In genomic region chr4:110119347-110119746, GRCh38 we compare ENCODE assay signal across 13 cellular contexts.
A peak's percentile ranks its signal among the peaks of the same experiment; 100 is the strongest.
DNase-seq lines count a peak whose midpoint lies in the region; ATAC-seq and TF ChIP-seq lines count a peak whose summit lies in the region.
"Had no signal": no experiment of that assay in that cellular context is flagged by ENCODE, and none has a peak within 500 bp of the region (broad histone marks: within the 10 kb centered on the region; RNA-seq: fewer than 3 reads in every experiment).

No MANE protein-coding gene starts in this region.

- DNase-seq in GM10248 (ENCODE audit: extremely low spot score) (peak; percentile 14), lung microvascular endothelial cell (ENCODE audit: low read depth in 2 of 2) (peak; percentile 10 to 24), NCI-H446 (lab: John Stamatoyannopoulos, UW) (no peak), ascending aorta (ENCODE audit: low spot score in 2 of 2) (no peak)
- no peak for DNase-seq in T-helper 2 cell treated with Interferon-gamma antibody and Interleukin-4, amounts not matched to agents 5 μg/mL and 100 μg/mL, for 36 hours (ENCODE audit: low spot score)
- DNase-seq: activated CD4-positive, alpha-beta T cell treated with anti-CD3 and anti-CD28 coated beads, Interleukin-2, amount 50 U/mL, for 4 hours; anterior cingulate cortex; CD4-positive, CD25-positive, alpha-beta regulatory T cell; NCI-H2029 had no signal

- H3K9me3 ChIP-seq in ascending aorta, result no peaks in the 10 kb centered on the region

- no peak overlapping the region for H3K27ac ChIP-seq in ascending aorta

- H3K4me1 ChIP-seq in ascending aorta, result no peaks in the 10 kb centered on the region

- POLR2A ChIA-PET in GM10248 (lab: Yijun Ruan, JAX), result no interaction called here

- TF ChIP-seq CTCF in GM10248 (IDR thresholded peaks at IDR 0.05; ENCODE audit: control extremely low read depth, extremely low read depth, low read depth, missing control alignments) (no peak), ascending aorta (IDR thresholded peaks at IDR 0.05) (no peak)

- H3K9me3 Mint-ChIP-seq in T-helper 2 cell treated with Interferon-gamma antibody and Interleukin-4, amounts not matched to agents 5 μg/mL and 100 μg/mL, for 36 hours, result no peaks in the 10 kb centered on the region

- no peak overlapping the region for H3K27ac Mint-ChIP-seq in T-helper 2 cell treated with Interferon-gamma antibody and Interleukin-4, amounts not matched to agents 5 μg/mL and 100 μg/mL, for 36 hours
- H3K27ac Mint-ChIP-seq: CD4-positive, CD25-positive, alpha-beta regulatory T cell had no signal

- H3K27me3 Mint-ChIP-seq in T-helper 2 cell treated with Interferon-gamma antibody and Interleukin-4, amounts not matched to agents 5 μg/mL and 100 μg/mL, for 36 hours (ENCODE audit: low read depth), result no peaks in the 10 kb centered on the region

- H3K27me3 ChIP-seq in ascending aorta, result no peaks in the 10 kb centered on the region

- peaks cover 19% of the 10 kb centered on the region for H3K36me3 Mint-ChIP-seq in T-helper 2 cell treated with Interferon-gamma antibody and Interleukin-4, amounts not matched to agents 5 μg/mL and 100 μg/mL, for 36 hours (ENCODE audit: low read depth)

- CTCF ChIA-PET in GM10248 (lab: Yijun Ruan, JAX), result interaction anchor here (0.9 to 1.7 kb wide), 4 partner anchors 11 to 61 kb away, joined by 3 to 5 read pairs (median 3); no protein-coding TSS in a partner anchor

- intact Hi-C loops in ascending aorta (cut with DNase I), result no loop called here

- peak overlapping the region; percentile 38 for H3K4me3 Mint-ChIP-seq in T-helper 2 cell treated with Interferon-gamma antibody and Interleukin-4, amounts not matched to agents 5 μg/mL and 100 μg/mL, for 36 hours
- H3K4me3 Mint-ChIP-seq: CD4-positive, CD25-positive, alpha-beta regulatory T cell had no signal

- no peak overlapping the region for H3K4me3 ChIP-seq in ascending aorta

- peak; percentile 62 for ATAC-seq in GM21529 (IDR thresholded peaks at IDR 0.05; ENCODE audit: unreplicated experiment)
- no peak for ATAC-seq in GM21526 (IDR thresholded peaks at IDR 0.05; ENCODE audit: low FRiP score, unreplicated experiment)
- no peak for ATAC-seq in GM21576 (IDR thresholded peaks at IDR 0.05; ENCODE audit: unreplicated experiment)
- ATAC-seq: left lobe of liver had no signal

- peaks cover 22% of the 10 kb centered on the region for H3K4me1 Mint-ChIP-seq in T-helper 2 cell treated with Interferon-gamma antibody and Interleukin-4, amounts not matched to agents 5 μg/mL and 100 μg/mL, for 36 hours (ENCODE audit: low read depth)

- no peaks in the 10 kb centered on the region for H3K36me3 ChIP-seq in ascending aorta

Comparison
In these comparisons a context has a peak if more than half of its experiments do, and no peak if none do; other contexts are left out.
1. DNase-seq: peak in GM10248 (single experiment) and lung microvascular endothelial cell (2 of 2); none in T-helper 2 cell treated with Interferon-gamma antibody and Interleukin-4, amounts not matched to agents 5 μg/mL and 100 μg/mL, for 36 hours (single experiment), NCI-H446 (0 of 2) and ascending aorta (0 of 2).